Comparison of ENCODE assay signal across 27 cellular contexts in genomic region chr10:128525444-128525843, GRCh38.
"Had no signal": no experiment of that assay in that cellular context is flagged by ENCODE, and none has a peak within 500 bp of the region (broad histone marks: within the 10 kb centered on the region; RNA-seq: fewer than 3 reads in every experiment).

No MANE protein-coding gene starts in this region.

- H3K36me3 ChIP-seq: neutrophil, pancreas, right lobe of liver, sigmoid colon, stomach, thoracic aorta, thyroid gland, tibial nerve, upper lobe of right lung, uterus had no signal

- H3K27ac Mint-ChIP-seq: naive thymus-derived CD4-positive, alpha-beta T cell; natural killer cell; nephron progenitor cell; progenitor cell of endocrine pancreas; stimulated activated effector memory CD8-positive, alpha-beta T cell treated with anti-CD3 and anti-CD28 coated beads, Interleukin-12 subunit alpha, Interleukin-12 subunit beta, amount 100 ng/mL, for 72 hours; type B pancreatic cell had no signal

- H3K4me1 Mint-ChIP-seq: natural killer cell; stimulated activated effector memory CD8-positive, alpha-beta T cell treated with anti-CD3 and anti-CD28 coated beads, Interleukin-12 subunit alpha, Interleukin-12 subunit beta, amount 100 ng/mL, for 72 hours had no signal

- ATAC-seq: naive thymus-derived CD4-positive, alpha-beta T cell; natural killer cell; pancreas; psoas muscle; right cardiac atrium; right lobe of liver; stimulated activated effector memory CD8-positive, alpha-beta T cell treated with anti-CD3 and anti-CD28 coated beads, Interleukin-12 subunit alpha, Interleukin-12 subunit beta, amount 100 ng/mL, for 72 hours; stimulated activated naive CD8-positive, alpha-beta T cell treated with anti-CD3 and anti-CD28 coated beads, Interleukin-15, Interleukin-2, amounts not matched to agents 100 U/mL and 50 U/mL, for 24 hours; upper lobe of right lung had no signal

- DNase-seq: naive thymus-derived CD4-positive, alpha-beta T cell; natural killer cell; nephron progenitor cell; nucleus accumbens; pancreas; psoas muscle; right cardiac atrium; right lobe of liver; sigmoid colon; small intestine; stimulated activated CD4-positive, alpha-beta T cell treated with anti-CD3 and anti-CD28 coated beads, Interleukin-15, amount 100 ng/mL, for 24 hours; stimulated activated CD4-positive, alpha-beta T cell treated with anti-CD3 and anti-CD28 coated beads, Interleukin-2, amount 100 ng/mL, for 24 hours; stimulated activated CD4-positive, alpha-beta T cell treated with anti-CD3 and anti-CD28 coated beads, Interleukin-2, amount 100 ng/mL, for 48 hours; stimulated activated CD4-positive, alpha-beta T cell treated with anti-CD3 and anti-CD28 coated beads, Interleukin-4, amount 100 ng/mL, for 24 hours; stimulated activated naive CD4-positive, alpha-beta T cell; stimulated activated naive CD8-positive, alpha-beta T cell treated with anti-CD3 and anti-CD28 coated beads, Interleukin-15, Interleukin-2, amounts not matched to agents 100 U/mL and 50 U/mL, for 24 hours; stomach; thyroid gland; upper lobe of right lung; uterus had no signal

- H3K4me3 ChIP-seq: pancreas, psoas muscle, right lobe of liver, sigmoid colon, stomach, thoracic aorta, thyroid gland, tibial nerve, upper lobe of right lung, uterus had no signal

- H3K27me3 ChIP-seq: neutrophil, right lobe of liver, thyroid gland, tibial nerve, uterus had no signal

- H3K9me3 ChIP-seq: neutrophil, pancreas, psoas muscle, right lobe of liver, sigmoid colon, thoracic aorta, thyroid gland, tibial nerve, upper lobe of right lung, uterus had no signal

- H3K4me3 Mint-ChIP-seq: naive thymus-derived CD4-positive, alpha-beta T cell; natural killer cell; nephron progenitor cell; neural crest cell; stimulated activated effector memory CD8-positive, alpha-beta T cell treated with anti-CD3 and anti-CD28 coated beads, Interleukin-12 subunit alpha, Interleukin-12 subunit beta, amount 100 ng/mL, for 72 hours; type B pancreatic cell had no signal

- H3K27ac ChIP-seq: neutrophil, pancreas, psoas muscle, right lobe of liver, sigmoid colon, stomach, thoracic aorta, thyroid gland, upper lobe of right lung, uterus had no signal

- H3K4me1 ChIP-seq: pancreas, psoas muscle, right lobe of liver, stomach, tibial nerve, upper lobe of right lung, uterus had no signal

- H3K9me3 Mint-ChIP-seq: natural killer cell; nephron progenitor cell; stimulated activated effector memory CD8-positive, alpha-beta T cell treated with anti-CD3 and anti-CD28 coated beads, Interleukin-12 subunit alpha, Interleukin-12 subunit beta, amount 100 ng/mL, for 72 hours had no signal
